8 cellular contexts compared by ENCODE assay signal in the genomic region with DNA sequence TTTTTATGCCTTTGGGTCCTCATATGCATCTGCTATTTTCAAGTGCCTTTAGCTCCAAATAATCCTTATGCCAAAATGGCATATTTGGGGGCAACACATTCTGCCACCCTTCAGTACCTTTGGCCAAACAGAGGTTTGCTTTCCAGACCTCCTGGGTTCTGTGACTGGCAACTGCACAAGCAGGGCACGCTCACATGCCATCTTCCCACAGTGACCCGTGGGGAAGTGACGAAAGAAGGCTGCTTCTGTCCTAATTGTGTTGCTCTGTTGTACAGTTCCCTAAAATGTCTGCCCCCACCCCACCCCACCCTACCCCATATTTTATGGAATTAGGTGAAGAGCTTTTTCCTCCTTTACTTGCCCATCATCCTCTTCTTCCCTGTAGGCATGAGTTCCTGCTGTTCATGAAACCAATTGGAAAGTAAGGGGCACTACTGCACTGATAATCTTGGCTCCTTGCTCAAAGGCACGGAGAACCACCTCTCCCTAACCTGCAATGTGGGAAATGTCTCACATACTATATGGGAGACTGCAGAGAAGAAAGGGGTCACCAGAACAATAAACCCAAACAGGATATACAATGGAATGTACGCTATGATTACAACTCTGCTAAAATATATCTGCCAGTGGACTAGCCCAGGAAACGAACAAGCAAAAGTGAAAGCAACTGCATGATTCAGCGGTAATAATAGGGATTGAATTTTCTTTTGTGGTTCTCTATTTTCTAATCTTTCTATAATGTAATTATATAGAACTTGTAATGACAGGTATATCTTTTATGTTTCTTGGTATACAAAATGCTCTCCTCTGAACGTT. TPM values are rescaled to one million over a fixed set of nuclear protein-coding genes. Genes with fewer than 3 reads are reported as not detected.
A peak's percentile ranks its signal among the peaks of the same experiment; 100 is the strongest.
DNase-seq lines count a peak whose midpoint lies in the region; ATAC-seq, FAIRE-seq and TF ChIP-seq lines count a peak whose summit lies in the region.

No MANE protein-coding gene starts in this region.

- TF ChIP-seq CTCF in OCI-LY3 (IDR thresholded peaks at IDR 0.05; ENCODE audit: low read depth, low read length) = no peak
- no peak for TF ChIP-seq CTCF in kidney (IDR thresholded peaks at IDR 0.05; ENCODE audit: borderline replicate concordance, extremely low read depth, insufficient read depth)

- FAIRE-seq in kidney (lab: Jason Lieb, UNC) = peak; percentile 8

- H3K4me1 ChIP-seq in OCI-LY3 (ENCODE audit: low read length) (peaks cover 61% of the 10 kb centered on the region), adipocyte (ENCODE audit: control insufficient read depth, insufficient read depth, low read length) (peaks cover 16% of the 10 kb centered on the region), kidney (ENCODE audit: control insufficient read depth in 1 of 2, insufficient read depth in 1 of 2, low read depth in 1 of 2, low read length in 2 of 2) (no peaks in the 10 kb centered on the region), subcutaneous abdominal adipose tissue (ENCODE audit: control insufficient read depth in 5 of 5, insufficient read depth in 5 of 5, low read length in 5 of 5) (peaks cover 0 to 66% (median 32%) of the 10 kb centered on the region in 5 donors)

- DNase-seq in adipocyte (ENCODE audit: low read depth) (peak; percentile 71), kidney (no peak), DMS 273 (lab: John Stamatoyannopoulos, UW; ENCODE audit: unreplicated experiment) (no peak)

- H3K27ac ChIP-seq in OCI-LY3 (ENCODE audit: low read length) = peak overlapping the region; percentile 44
- peak overlapping the region; percentile 33 to 84 for H3K27ac ChIP-seq in kidney (ENCODE audit: low read depth in 2 of 2, low read length in 2 of 2)
- H3K27ac ChIP-seq in subcutaneous abdominal adipose tissue (ENCODE audit: low read depth, low read length) = peak overlapping the region; percentile 80

- H2AFZ ChIP-seq in OCI-LY3 (ENCODE audit: low read depth, low read length) = peak overlapping the region; percentile 94

- ATAC-seq in HG03521 (IDR thresholded peaks at IDR 0.05; ENCODE audit: unreplicated experiment) = no peak
- no peak for ATAC-seq in HG03432 (IDR thresholded peaks at IDR 0.05; ENCODE audit: unreplicated experiment)

- H3K79me2 ChIP-seq in OCI-LY3 (ENCODE audit: low read length) = no peaks in the 10 kb centered on the region

- H3K9me3 ChIP-seq in OCI-LY3 (ENCODE audit: insufficient read depth, low read length) (no peaks in the 10 kb centered on the region), adipocyte (ENCODE audit: control insufficient read depth, low read length) (no peaks in the 10 kb centered on the region), kidney (ENCODE audit: control insufficient read depth in 1 of 2, low read length in 2 of 2) (no peaks in the 10 kb centered on the region), subcutaneous abdominal adipose tissue (ENCODE audit: control insufficient read depth in 5 of 5, low read length in 5 of 5) (no peaks in the 10 kb centered on the region)

- peak overlapping the region; percentile 92 for H3K4me2 ChIP-seq in OCI-LY3 (ENCODE audit: low read length)

- H3K4me3 ChIP-seq in GM08714 (ENCODE audit: low read length) (peak overlapping the region; percentile 83), OCI-LY3 (ENCODE audit: low read length) (peak overlapping the region; percentile 78), adipocyte (ENCODE audit: low read length) (peak overlapping the region; percentile 73), kidney (ENCODE audit: low read length in 2 of 2) (peak overlapping the region; percentile 56 to 67), subcutaneous abdominal adipose tissue (ENCODE audit: low read depth in 1 of 5, low read length in 5 of 5) (peak overlapping the region; percentile 65 to 71 (median 67))

- intact Hi-C loops in kidney (cut with DNase I) = no loop called here

- H3K9ac ChIP-seq in OCI-LY3 (ENCODE audit: low read length) = peak overlapping the region; percentile 70
- H3K9ac ChIP-seq in adipocyte (ENCODE audit: low read length) = peak overlapping the region; percentile 54
- no peak overlapping the region for H3K9ac ChIP-seq in kidney (ENCODE audit: low read length in 2 of 2)
- peak overlapping the region in 4 of 5 donors; percentile 2 to 62 (median 56) for H3K9ac ChIP-seq in subcutaneous abdominal adipose tissue (ENCODE audit: low read length in 5 of 5)

- H3K27me3 ChIP-seq in OCI-LY3 (ENCODE audit: low read depth, low read length) (no peaks in the 10 kb centered on the region), adipocyte (replicated peaks; ENCODE audit: control insufficient read depth, insufficient read depth, low read length) (no peaks in the 10 kb centered on the region), subcutaneous abdominal adipose tissue (ENCODE audit: control insufficient read depth in 5 of 5, insufficient read depth in 4 of 5, low read length in 5 of 5) (no peaks in the 10 kb centered on the region)

- no peaks in the 10 kb centered on the region for H3K36me3 ChIP-seq in OCI-LY3 (replicated peaks; ENCODE audit: low read depth, low read length)
- H3K36me3 ChIP-seq in adipocyte (ENCODE audit: control insufficient read depth, insufficient read depth, low read length, severe bottlenecking) = no peaks in the 10 kb centered on the region
- no peaks in the 10 kb centered on the region for H3K36me3 ChIP-seq in kidney (ENCODE audit: control insufficient read depth in 1 of 2, insufficient read depth in 2 of 2, low read length in 2 of 2)
- H3K36me3 ChIP-seq in subcutaneous abdominal adipose tissue (ENCODE audit: control insufficient read depth in 5 of 5, insufficient read depth in 5 of 5, low read length in 5 of 5) = no peaks in the 10 kb centered on the region

- H4K20me1 ChIP-seq in OCI-LY3 (ENCODE audit: insufficient read depth, low read length) = no peaks in the 10 kb centered on the region

RNA-seq across cellular contexts. Expression of gene SLFN12L, which starts 3.3 kb away (rescaled TPM):
- total RNA-seq in kidney = 6.2 TPM
- 0.62 TPM for polyA plus RNA-seq in kidney (ENCODE audit: insufficient read depth, low read depth, low replicate concordance)

RNA-seq across cellular contexts. Expression of gene SLFN14, which starts 19.8 kb away (rescaled TPM):
- total RNA-seq in kidney = 0.09 TPM
- polyA plus RNA-seq in kidney (ENCODE audit: insufficient read depth, low read depth, low replicate concordance) = not detected

RNA-seq across cellular contexts. Expression of gene PEX12, which starts 37.6 kb away (rescaled TPM):
- 6.5 TPM for total RNA-seq in kidney
- polyA plus RNA-seq in kidney (ENCODE audit: insufficient read depth, low read depth, low replicate concordance) = 6.6 TPM

RNA-seq across cellular contexts. Expression of gene AP2B1, which starts 46.3 kb away (rescaled TPM):
- total RNA-seq in kidney = 242 TPM
- 74.0 TPM for polyA plus RNA-seq in kidney (ENCODE audit: insufficient read depth, low read depth, low replicate concordance)

Comparison
In these comparisons a context has a peak if more than half of its experiments do, and no peak if none do; other contexts are left out.
1. H3K9ac ChIP-seq: peak in OCI-LY3 (single experiment), adipocyte (single experiment) and subcutaneous abdominal adipose tissue (4 of 5); none in kidney (0 of 2).
2. Peak in every context shown above with its lines, with median percentiles within 50 percentile points of each other: H3K4me3 ChIP-seq and H3K27ac ChIP-seq.